In the genomic region with DNA sequence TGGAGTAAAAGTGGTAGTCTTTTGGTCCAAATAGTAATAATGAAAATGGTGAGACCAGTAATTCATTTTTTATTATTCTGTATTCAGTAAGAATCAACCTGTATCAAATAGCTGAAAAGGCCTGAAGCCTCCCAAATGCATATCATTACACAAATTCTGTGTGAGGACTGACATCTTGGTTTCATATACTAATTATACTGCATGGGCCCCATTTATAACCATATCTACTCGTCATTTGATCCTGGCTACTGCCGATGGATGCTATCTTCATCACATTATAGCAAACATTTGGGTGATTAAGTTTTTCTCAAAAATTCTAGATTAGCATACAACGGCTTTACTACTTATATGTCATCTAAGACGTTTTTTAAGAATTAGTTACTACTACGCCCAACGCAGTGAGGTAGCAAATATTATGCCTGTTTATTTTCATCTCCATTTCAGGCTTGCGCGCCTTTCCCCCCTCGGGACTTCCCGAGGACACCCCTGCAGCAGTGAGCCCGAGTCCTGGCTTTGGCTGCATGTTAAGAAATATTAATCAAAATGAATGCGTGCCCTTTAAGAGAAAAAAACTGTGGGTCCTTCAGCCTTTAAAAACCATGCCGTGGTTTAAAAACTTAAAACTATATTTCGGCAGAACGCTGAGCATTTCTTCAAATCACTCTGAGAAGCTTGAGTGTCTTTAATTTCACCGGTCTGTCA, we compare ENCODE assay signal across 2 cellular contexts.
A peak's percentile ranks its signal among the peaks of the same experiment; 100 is the strongest.
TF ChIP-seq lines count a peak whose summit lies in the region.

No MANE protein-coding gene starts in this region.

TF ChIP-seq in SK-N-SH, 30 proteins besides CTCF, POLR2A, EP300 and RAD21 (continued from another document):
- no peak for TF ChIP-seq SIN3A (IDR thresholded peaks at IDR 0.05; ENCODE audit: borderline replicate concordance, low read depth, low read length)
- TF ChIP-seq POLR2AphosphoS5 (IDR thresholded peaks at IDR 0.05; ENCODE audit: low read depth, low read length): peak; percentile 25

TF ChIP-seq in SK-N-SH treated with all-trans-retinoic acid at 6 μM for 48 hours, 23 proteins besides CTCF, POLR2A, EP300 and RAD21 (continued from another document):
- TF ChIP-seq TSHZ2 (CRISPR knock-in tag; IDR thresholded peaks at IDR 0.05) (no peak), PPARA (CRISPR knock-in tag; IDR thresholded peaks at IDR 0.05; ENCODE audit: borderline replicate concordance) (no peak), TOX (CRISPR knock-in tag; IDR thresholded peaks at IDR 0.05; ENCODE audit: borderline replicate concordance) (no peak), ZC3H10 (CRISPR knock-in tag; IDR thresholded peaks at IDR 0.05) (no peak), TCF4 (CRISPR knock-in tag; IDR thresholded peaks at IDR 0.05; ENCODE audit: borderline replicate concordance) (no peak), ZNF8 (CRISPR knock-in tag; IDR thresholded peaks at IDR 0.05) (no peak), POU6F1 (CRISPR knock-in tag; IDR thresholded peaks at IDR 0.05; ENCODE audit: borderline replicate concordance, low read depth) (no peak), SNAI2 (CRISPR knock-in tag; IDR thresholded peaks at IDR 0.05) (no peak), ZNF565 (CRISPR knock-in tag; conservative IDR thresholded peaks at IDR 0.05; ENCODE audit: low read depth) (no peak)
